ENCODE assay signal across 9 cellular contexts in the genomic region with DNA sequence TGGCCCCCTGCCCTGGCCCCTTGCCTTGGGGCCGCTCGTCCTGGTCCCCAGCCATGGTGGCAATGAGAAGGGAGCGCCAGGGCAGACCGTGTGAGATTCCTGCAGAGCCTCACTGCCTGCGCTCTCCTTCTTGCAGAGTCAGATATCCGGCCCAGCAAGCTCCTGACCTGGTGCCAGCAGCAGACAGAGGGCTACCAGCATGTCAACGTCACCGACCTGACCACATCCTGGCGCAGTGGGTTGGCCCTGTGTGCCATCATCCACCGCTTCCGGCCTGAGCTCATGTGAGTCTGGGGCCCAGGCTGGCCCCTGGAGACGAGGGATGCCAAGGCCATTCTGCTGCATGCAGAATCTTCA.
DNase-seq lines count a peak whose midpoint lies in the region; ATAC-seq and TF ChIP-seq lines count a peak whose summit lies in the region.
"Had no signal": no experiment of that assay in that cellular context is flagged by ENCODE, and none has a peak within 500 bp of the region (broad histone marks: within the 10 kb centered on the region; RNA-seq: fewer than 3 reads in every experiment).

No MANE protein-coding gene starts in this region.

- no peaks in the 10 kb centered on the region for H3K79me2 ChIP-seq in parathyroid adenoma

- peak overlapping the region; percentile 56 for H2AFZ ChIP-seq in parathyroid adenoma

- H3K9me3 Mint-ChIP-seq in Caco-2 (ENCODE audit: unreplicated experiment), result no peaks in the 10 kb centered on the region
- no peaks in the 10 kb centered on the region for H3K9me3 Mint-ChIP-seq in activated CD8-positive, alpha-beta T cell treated with anti-CD3 and anti-CD28 coated beads, Interleukin-2, amount 10 ng/mL, durations not matched to agents 7 days and 5 days (ENCODE audit: insufficient read depth)
- peaks cover 5% of the 10 kb centered on the region for H3K9me3 Mint-ChIP-seq in glutamatergic neuron (ENCODE audit: unreplicated experiment)

- CTCF ChIA-PET in Caco-2 (lab: Charles Lee), result interaction anchor here (0.9 to 1.7 kb wide), 8 partner anchors 9 to 180 kb away, joined by 3 to 13 read pairs (median 4); no protein-coding TSS in a partner anchor
- CTCF ChIA-PET in activated CD8-positive, alpha-beta T cell treated with anti-CD3 and anti-CD28 coated beads, Interleukin-2, amount 10 ng/mL, durations not matched to agents 7 days and 5 days (lab: Charles Lee), result interaction anchor here (1.0 to 4.9 kb wide), 23 partner anchors 9 to 176 kb away, joined by 3 to 77 read pairs (median 5); a partner anchor contains a TSS

- peaks cover 56% of the 10 kb centered on the region for H3K4me1 ChIP-seq in Caco-2
- peaks cover 26 to 29% of the 10 kb centered on the region in 2 donors for H3K4me1 ChIP-seq in duodenal mucosa (ENCODE audit: control insufficient read depth in 1 of 2, insufficient read depth in 2 of 2, low read length in 2 of 2)
- H3K4me1 ChIP-seq in parathyroid adenoma, result peaks cover 6% of the 10 kb centered on the region
- peaks cover 0 to 36% (median 23%) of the 10 kb centered on the region in 4 donors for H3K4me1 ChIP-seq in tibial nerve

- TF ChIP-seq POLR2A in tibial nerve (IDR thresholded peaks at IDR 0.05), result no peak

- no TSS peak for BruUV-seq in Caco-2 (replicated peaks; lab: Mats Ljungman, UMichigan)

- POLR2A ChIA-PET in Caco-2 (lab: Charles Lee), result interaction anchor here (1.2 to 1.7 kb wide), 2 partner anchors 23 to 24 kb away, joined by 8 to 11 read pairs; no protein-coding TSS in a partner anchor
- POLR2A ChIA-PET in activated CD8-positive, alpha-beta T cell treated with anti-CD3 and anti-CD28 coated beads, Interleukin-2, amount 10 ng/mL, durations not matched to agents 7 days and 5 days (lab: Charles Lee), result interaction anchor here (0.6 to 3.4 kb wide), 20 partner anchors 9 to 137 kb away, joined by 3 to 42 read pairs (median 4); a partner anchor contains a TSS

- intact Hi-C loops in Caco-2 (cut with micrococcal nuclease; ENCODE audit: unreplicated experiment), result loop anchor here (1.0 kb wide), 1 partner anchor 9 kb away; no protein-coding TSS in a partner anchor

- no peaks in the 10 kb centered on the region for H3K9me3 ChIP-seq in Caco-2
- H3K9me3 ChIP-seq in duodenal mucosa (ENCODE audit: control insufficient read depth in 1 of 2, low read length in 2 of 2), result no peaks in the 10 kb centered on the region
- H3K9me3 ChIP-seq in parathyroid adenoma (ENCODE audit: control insufficient read depth, low read length), result no peaks in the 10 kb centered on the region
- no peaks in the 10 kb centered on the region for H3K9me3 ChIP-seq in tibial nerve
- H3K9me3 ChIP-seq: ovary had no signal

- peak overlapping the region; percentile 26 for H3K4me2 ChIP-seq in parathyroid adenoma (ENCODE audit: low read length)

- ATAC-seq in GM21723 (IDR thresholded peaks at IDR 0.05; ENCODE audit: unreplicated experiment), result peak; percentile 96
- ATAC-seq in activated CD8-positive, alpha-beta T cell treated with anti-CD3 and anti-CD28 coated beads, Interleukin-2, amount 10 ng/mL, durations not matched to agents 7 days and 5 days, result peak; percentile 94

- no peaks in the 10 kb centered on the region for H3K27me3 ChIP-seq in Caco-2 (replicated peaks; ENCODE audit: control insufficient read depth, insufficient read depth, low read length)
- no peaks in the 10 kb centered on the region for H3K27me3 ChIP-seq in duodenal mucosa (ENCODE audit: control insufficient read depth in 1 of 2, insufficient read depth in 2 of 2, low read length in 2 of 2)
- H3K27me3 ChIP-seq in parathyroid adenoma (ENCODE audit: control insufficient read depth, insufficient read depth, low read length), result no peaks in the 10 kb centered on the region
- no peaks in the 10 kb centered on the region for H3K27me3 ChIP-seq in tibial nerve
- H3K27me3 ChIP-seq: ovary had no signal

- H3K36me3 ChIP-seq in Caco-2 (ENCODE audit: control insufficient read depth, insufficient read depth, low read length) (peaks cover 11% of the 10 kb centered on the region), duodenal mucosa (ENCODE audit: control insufficient read depth in 1 of 2, insufficient read depth in 2 of 2, low read length in 2 of 2) (peaks cover 21 to 62% of the 10 kb centered on the region in 2 donors), parathyroid adenoma (ENCODE audit: control insufficient read depth, insufficient read depth, low read length) (no peaks in the 10 kb centered on the region), tibial nerve (peaks cover 0 to 57% (median 0%) of the 10 kb centered on the region in 3 donors)
- H3K36me3 ChIP-seq: ovary had no signal

- DNase-seq in Caco-2 (no peak), M059J (ENCODE audit: low read depth) (peak; percentile 99), tibial nerve (ENCODE audit: low spot score in 2 of 2) (peak; percentile 28 to 63), glutamatergic neuron (no peak)
- peak; percentile 96 for DNase-seq in activated CD8-positive, alpha-beta T cell treated with anti-CD3 and anti-CD28 coated beads, Interleukin-2, amount 10 ng/mL, durations not matched to agents 7 days and 5 days

- H3K9ac ChIP-seq in duodenal mucosa (ENCODE audit: low read depth in 1 of 2, low read length in 2 of 2) (peak overlapping the region in 1 of 2 donors; percentile 22), parathyroid adenoma (no peak overlapping the region)

- H3K27ac Mint-ChIP-seq in Caco-2 (ENCODE audit: unreplicated experiment) (peak overlapping the region; percentile 81), glutamatergic neuron (ENCODE audit: unreplicated experiment) (no peak overlapping the region)
- H3K27ac Mint-ChIP-seq in activated CD8-positive, alpha-beta T cell treated with anti-CD3 and anti-CD28 coated beads, Interleukin-2, amount 10 ng/mL, durations not matched to agents 7 days and 5 days, result peak overlapping the region; percentile 97

- H3K4me1 Mint-ChIP-seq in Caco-2 (ENCODE audit: low read depth, unreplicated experiment) (peaks cover 42% of the 10 kb centered on the region), glutamatergic neuron (ENCODE audit: low read depth, unreplicated experiment) (peaks cover 11% of the 10 kb centered on the region)
- H3K4me1 Mint-ChIP-seq in activated CD8-positive, alpha-beta T cell treated with anti-CD3 and anti-CD28 coated beads, Interleukin-2, amount 10 ng/mL, durations not matched to agents 7 days and 5 days (ENCODE audit: low read depth), result peaks cover 51% of the 10 kb centered on the region

- TF ChIP-seq EP300 in tibial nerve (IDR thresholded peaks at IDR 0.05), result peak in 1 of 2 donors; percentile 56

- H3K36me3 Mint-ChIP-seq in Caco-2 (ENCODE audit: insufficient read depth, unreplicated experiment) (peaks cover 100% of the 10 kb centered on the region), glutamatergic neuron (ENCODE audit: unreplicated experiment) (no peaks in the 10 kb centered on the region)
- H3K36me3 Mint-ChIP-seq in activated CD8-positive, alpha-beta T cell treated with anti-CD3 and anti-CD28 coated beads, Interleukin-2, amount 10 ng/mL, durations not matched to agents 7 days and 5 days (ENCODE audit: low read depth), result peaks cover 68% of the 10 kb centered on the region

- H3K27ac ChIP-seq in duodenal mucosa (ENCODE audit: low read depth, low read length) (peak overlapping the region; percentile 2), parathyroid adenoma (no peak overlapping the region), tibial nerve (peak overlapping the region in 3 of 4 donors; percentile 40 to 71 (median 55))
- H3K27ac ChIP-seq: ovary had no signal

- H3K4me3 Mint-ChIP-seq in Caco-2 (ENCODE audit: unreplicated experiment) (peak overlapping the region; percentile 6), glutamatergic neuron (ENCODE audit: unreplicated experiment) (no peak overlapping the region)
- peak overlapping the region; percentile 60 for H3K4me3 Mint-ChIP-seq in activated CD8-positive, alpha-beta T cell treated with anti-CD3 and anti-CD28 coated beads, Interleukin-2, amount 10 ng/mL, durations not matched to agents 7 days and 5 days

- 56 to 76% methylated on average over 10 to 11 of the region's 12 CpGs for WGBS in tibial nerve, 2 donors

- H3K4me3 ChIP-seq in Caco-2 (ENCODE audit: low read depth, low read length) (no peak overlapping the region), duodenal mucosa (ENCODE audit: low read depth in 1 of 2, low read length in 2 of 2) (no peak overlapping the region), parathyroid adenoma (ENCODE audit: low read depth, low read length) (no peak overlapping the region), tibial nerve (no peak overlapping the region)
- H3K4me3 ChIP-seq: ovary had no signal

- H3K27me3 Mint-ChIP-seq in Caco-2 (ENCODE audit: insufficient read depth, unreplicated experiment) (no peaks in the 10 kb centered on the region), glutamatergic neuron (ENCODE audit: unreplicated experiment) (peaks cover 2% of the 10 kb centered on the region)
- no peaks in the 10 kb centered on the region for H3K27me3 Mint-ChIP-seq in activated CD8-positive, alpha-beta T cell treated with anti-CD3 and anti-CD28 coated beads, Interleukin-2, amount 10 ng/mL, durations not matched to agents 7 days and 5 days (ENCODE audit: low read depth)

- no peak for TF ChIP-seq CTCF in Caco-2 (IDR thresholded peaks at IDR 0.05; ENCODE audit: insufficient read depth in 1 of 2, low read depth in 1 of 2, low read length in 1 of 2, severe bottlenecking in 1 of 2, unreplicated experiment in 1 of 2)
- no peak for TF ChIP-seq CTCF in parathyroid adenoma (IDR thresholded peaks at IDR 0.05)
- no peak for TF ChIP-seq CTCF in tibial nerve (IDR thresholded peaks at IDR 0.05)
- no peak for TF ChIP-seq CTCF in glutamatergic neuron (IDR thresholded peaks at IDR 0.05; ENCODE audit: partially characterized antibody, unreplicated experiment)

Comparison
In these comparisons a context has a peak if more than half of its experiments do, and no peak if none do; other contexts are left out.
1. DNase-seq: peak in M059J (single experiment), activated CD8-positive, alpha-beta T cell treated with anti-CD3 and anti-CD28 coated beads, Interleukin-2, amount 10 ng/mL, durations not matched to agents 7 days and 5 days (single experiment) and tibial nerve (2 of 2); none in Caco-2 (0 of 2) and glutamatergic neuron (single experiment).